13 cellular contexts compared by ENCODE assay signal in the genomic region with DNA sequence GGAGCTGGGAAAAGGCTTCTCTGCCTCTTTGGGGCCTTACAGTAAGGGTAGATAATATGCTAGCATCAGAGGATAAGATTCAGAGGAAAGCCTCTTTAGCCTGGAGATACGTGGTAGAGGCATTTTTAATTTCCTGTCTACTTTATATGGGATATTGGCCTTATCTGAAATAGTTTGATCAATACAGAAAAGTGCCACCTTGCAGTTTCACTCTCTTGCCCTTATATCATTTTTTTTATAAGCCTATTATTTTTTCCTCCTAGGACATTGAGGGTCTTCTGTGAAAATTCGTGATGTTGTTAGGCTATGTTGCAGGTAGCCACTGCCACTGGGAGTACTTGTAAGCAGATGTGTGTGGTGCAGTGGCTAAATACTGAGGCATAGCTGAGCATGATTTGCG. TPM values are rescaled to one million over a fixed set of nuclear protein-coding genes. Genes with fewer than 3 reads are reported as not detected.
"Had no signal": no experiment of that assay in that cellular context is flagged by ENCODE, and none has a peak within 500 bp of the region (broad histone marks: within the 10 kb centered on the region; RNA-seq: fewer than 3 reads in every experiment).

No MANE protein-coding gene starts in this region.

- H3K4me1 ChIP-seq: gastroesophageal sphincter, left ventricle myocardium inferior, sigmoid colon, upper lobe of left lung had no signal

- H3K4me3 Mint-ChIP-seq: neural crest cell, T-cell had no signal

- DNase-seq: activated effector memory CD4-positive, alpha-beta T cell treated with anti-CD3 and anti-CD28 coated beads, Interleukin-2, amount 50 U/mL, for 16 hours; kidney; left ventricle myocardium inferior; sigmoid colon; stimulated activated CD4-positive, alpha-beta T cell treated with anti-CD3 and anti-CD28 coated beads, Interleukin-2, amount 100 ng/mL, for 24 hours; stimulated activated naive CD4-positive, alpha-beta T cell treated with Interleukin-2 at 50 U/mL for 16 hours; T-cell; upper lobe of left lung had no signal

- ATAC-seq: gastroesophageal sphincter, T-cell had no signal

- H3K9me3 Mint-ChIP-seq: neural crest cell, T-cell had no signal

- H3K27me3 ChIP-seq: gastroesophageal sphincter, sigmoid colon, upper lobe of left lung had no signal

- H3K4me1 Mint-ChIP-seq: neural crest cell, T-cell had no signal

- H3K9me3 ChIP-seq: gastroesophageal sphincter, left ventricle myocardium inferior, sigmoid colon, upper lobe of left lung had no signal

- H3K27me3 Mint-ChIP-seq: T-cell had no signal

- H3K4me3 ChIP-seq: gastroesophageal sphincter, left ventricle myocardium inferior, sigmoid colon, SK-N-MC, upper lobe of left lung had no signal

RNA-seq across cellular contexts. Expression of gene TOGARAM2, which starts 40.1 kb away (rescaled TPM):
- total RNA-seq: osteocyte, pulmonary artery endothelial cell had no signal
